8 cellular contexts compared by ENCODE assay signal in the genomic region with DNA sequence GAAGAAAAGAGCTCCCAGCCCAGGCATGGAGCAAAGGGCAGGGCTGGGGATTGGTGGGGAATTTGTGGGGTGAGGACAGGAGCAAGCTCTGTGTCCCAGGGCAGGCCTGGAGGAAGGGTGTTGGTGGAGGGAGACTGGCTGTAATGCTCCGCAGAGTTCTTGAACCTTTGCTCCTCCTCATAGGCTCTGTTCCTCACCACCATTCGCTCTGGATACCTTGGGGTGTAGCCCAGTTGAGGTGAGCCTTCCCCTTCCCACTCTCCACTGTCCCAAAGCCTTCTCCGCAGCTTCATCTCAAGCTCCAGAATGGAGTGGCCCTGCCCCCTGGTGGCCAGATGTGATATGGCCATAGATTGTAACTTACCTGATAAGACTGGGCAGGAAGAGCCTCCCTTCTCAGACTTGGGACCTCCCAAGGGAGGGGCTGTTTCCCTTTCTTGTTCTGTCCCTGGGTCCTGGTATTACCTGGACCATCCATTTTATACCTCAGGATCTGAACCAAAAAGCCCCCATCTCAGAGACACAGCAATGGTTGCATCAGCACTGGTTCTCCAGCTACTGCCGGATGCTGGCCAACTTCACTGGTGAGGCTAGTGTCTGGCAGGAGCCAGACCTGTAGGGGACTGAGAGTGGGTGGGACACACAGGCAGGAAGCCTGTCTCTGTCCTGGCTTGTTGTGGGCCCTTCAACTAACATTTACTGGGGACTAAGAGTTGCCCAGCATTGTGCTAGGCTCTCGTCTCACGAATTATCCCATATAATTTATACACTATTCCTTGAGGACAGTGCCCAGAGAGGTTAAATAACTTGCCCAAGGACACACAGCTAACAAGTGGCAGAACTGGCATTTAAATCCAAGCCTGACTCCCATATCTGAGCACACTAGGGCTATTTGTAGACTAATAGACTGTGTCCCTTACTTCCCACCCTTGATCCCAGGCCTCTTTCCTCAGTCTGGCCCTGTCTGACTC. TPM values are rescaled to one million over a fixed set of nuclear protein-coding genes. Genes with fewer than 3 reads are reported as not detected.
A peak's percentile ranks its signal among the peaks of the same experiment; 100 is the strongest.
DNase-seq lines count a peak whose midpoint lies in the region; ATAC-seq lines count a peak whose summit lies in the region.

No MANE protein-coding gene starts in this region.

- DNase-seq in DMS153 (lab: John Stamatoyannopoulos, UW) (peak; percentile 77), HPDE6-E6E7 (ENCODE audit: extremely low spot score) (peak; percentile 71), NCI-H82 (lab: John Stamatoyannopoulos, UW) (peak; percentile 94), ecto neural progenitor cell (ENCODE audit: low spot score) (peak; percentile 95), lung microvascular endothelial cell (ENCODE audit: low read depth in 2 of 2) (peak; percentile 78 to 83)
- peak; percentile 86 to 90 for DNase-seq in activated CD4-positive, alpha-beta T cell treated with anti-CD3 and anti-CD28 coated beads, Interleukin-2, amount 50 U/mL, for 4 hours
- DNase-seq in stimulated activated CD8-positive, alpha-beta memory T cell treated with anti-CD3 and anti-CD28 coated beads, Interleukin-12 subunit alpha, Interleukin-12 subunit beta, amount 100 ng/mL, for 4 hours (ENCODE audit: low read depth): peak; percentile 69

- no peak for ATAC-seq in GM21390 (IDR thresholded peaks at IDR 0.05; ENCODE audit: unreplicated experiment)

RNA-seq across cellular contexts. Expression of gene STAC2, which starts 19.1 kb away (rescaled TPM):
- not detected in 2 replicates for total RNA-seq in lung microvascular endothelial cell

RNA-seq across cellular contexts. Expression of gene RPL19, which starts 44.8 kb away (rescaled TPM):
- 1,196 TPM in 2 replicates for total RNA-seq in lung microvascular endothelial cell

RNA-seq across cellular contexts. Expression of gene CACNB1, which starts 47.4 kb away (rescaled TPM):
- total RNA-seq in lung microvascular endothelial cell: 0.65 and 0.99 TPM in 2 replicates
